In the genomic region with DNA sequence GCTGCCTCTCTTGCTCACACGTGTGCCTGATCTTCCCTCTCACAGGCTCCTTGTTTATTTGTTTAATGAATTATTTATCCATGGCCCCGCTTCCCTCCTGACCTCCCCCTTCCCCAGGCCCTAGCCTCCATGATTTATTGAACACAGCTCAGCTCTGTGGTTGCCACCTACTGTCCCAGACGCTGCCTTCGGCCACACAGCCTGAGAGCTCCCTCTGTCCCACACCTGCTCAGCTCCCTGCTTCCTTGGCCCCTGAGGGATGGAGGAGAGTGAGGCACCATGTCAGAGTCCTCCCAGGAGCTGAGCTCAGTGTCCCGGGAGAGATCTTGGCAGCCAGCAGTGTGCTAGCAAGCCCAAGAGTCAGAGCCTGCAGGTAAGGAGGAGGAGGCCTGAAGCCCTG, we compare ENCODE assay signal across 1 cellular context.
TF ChIP-seq lines count a peak whose summit lies in the region.

No MANE protein-coding gene starts in this region.

TF ChIP-seq in GM23338, 12 proteins besides CTCF, POLR2A, EP300 and RAD21 (continued from another document):
- TF ChIP-seq, protein P1, sequence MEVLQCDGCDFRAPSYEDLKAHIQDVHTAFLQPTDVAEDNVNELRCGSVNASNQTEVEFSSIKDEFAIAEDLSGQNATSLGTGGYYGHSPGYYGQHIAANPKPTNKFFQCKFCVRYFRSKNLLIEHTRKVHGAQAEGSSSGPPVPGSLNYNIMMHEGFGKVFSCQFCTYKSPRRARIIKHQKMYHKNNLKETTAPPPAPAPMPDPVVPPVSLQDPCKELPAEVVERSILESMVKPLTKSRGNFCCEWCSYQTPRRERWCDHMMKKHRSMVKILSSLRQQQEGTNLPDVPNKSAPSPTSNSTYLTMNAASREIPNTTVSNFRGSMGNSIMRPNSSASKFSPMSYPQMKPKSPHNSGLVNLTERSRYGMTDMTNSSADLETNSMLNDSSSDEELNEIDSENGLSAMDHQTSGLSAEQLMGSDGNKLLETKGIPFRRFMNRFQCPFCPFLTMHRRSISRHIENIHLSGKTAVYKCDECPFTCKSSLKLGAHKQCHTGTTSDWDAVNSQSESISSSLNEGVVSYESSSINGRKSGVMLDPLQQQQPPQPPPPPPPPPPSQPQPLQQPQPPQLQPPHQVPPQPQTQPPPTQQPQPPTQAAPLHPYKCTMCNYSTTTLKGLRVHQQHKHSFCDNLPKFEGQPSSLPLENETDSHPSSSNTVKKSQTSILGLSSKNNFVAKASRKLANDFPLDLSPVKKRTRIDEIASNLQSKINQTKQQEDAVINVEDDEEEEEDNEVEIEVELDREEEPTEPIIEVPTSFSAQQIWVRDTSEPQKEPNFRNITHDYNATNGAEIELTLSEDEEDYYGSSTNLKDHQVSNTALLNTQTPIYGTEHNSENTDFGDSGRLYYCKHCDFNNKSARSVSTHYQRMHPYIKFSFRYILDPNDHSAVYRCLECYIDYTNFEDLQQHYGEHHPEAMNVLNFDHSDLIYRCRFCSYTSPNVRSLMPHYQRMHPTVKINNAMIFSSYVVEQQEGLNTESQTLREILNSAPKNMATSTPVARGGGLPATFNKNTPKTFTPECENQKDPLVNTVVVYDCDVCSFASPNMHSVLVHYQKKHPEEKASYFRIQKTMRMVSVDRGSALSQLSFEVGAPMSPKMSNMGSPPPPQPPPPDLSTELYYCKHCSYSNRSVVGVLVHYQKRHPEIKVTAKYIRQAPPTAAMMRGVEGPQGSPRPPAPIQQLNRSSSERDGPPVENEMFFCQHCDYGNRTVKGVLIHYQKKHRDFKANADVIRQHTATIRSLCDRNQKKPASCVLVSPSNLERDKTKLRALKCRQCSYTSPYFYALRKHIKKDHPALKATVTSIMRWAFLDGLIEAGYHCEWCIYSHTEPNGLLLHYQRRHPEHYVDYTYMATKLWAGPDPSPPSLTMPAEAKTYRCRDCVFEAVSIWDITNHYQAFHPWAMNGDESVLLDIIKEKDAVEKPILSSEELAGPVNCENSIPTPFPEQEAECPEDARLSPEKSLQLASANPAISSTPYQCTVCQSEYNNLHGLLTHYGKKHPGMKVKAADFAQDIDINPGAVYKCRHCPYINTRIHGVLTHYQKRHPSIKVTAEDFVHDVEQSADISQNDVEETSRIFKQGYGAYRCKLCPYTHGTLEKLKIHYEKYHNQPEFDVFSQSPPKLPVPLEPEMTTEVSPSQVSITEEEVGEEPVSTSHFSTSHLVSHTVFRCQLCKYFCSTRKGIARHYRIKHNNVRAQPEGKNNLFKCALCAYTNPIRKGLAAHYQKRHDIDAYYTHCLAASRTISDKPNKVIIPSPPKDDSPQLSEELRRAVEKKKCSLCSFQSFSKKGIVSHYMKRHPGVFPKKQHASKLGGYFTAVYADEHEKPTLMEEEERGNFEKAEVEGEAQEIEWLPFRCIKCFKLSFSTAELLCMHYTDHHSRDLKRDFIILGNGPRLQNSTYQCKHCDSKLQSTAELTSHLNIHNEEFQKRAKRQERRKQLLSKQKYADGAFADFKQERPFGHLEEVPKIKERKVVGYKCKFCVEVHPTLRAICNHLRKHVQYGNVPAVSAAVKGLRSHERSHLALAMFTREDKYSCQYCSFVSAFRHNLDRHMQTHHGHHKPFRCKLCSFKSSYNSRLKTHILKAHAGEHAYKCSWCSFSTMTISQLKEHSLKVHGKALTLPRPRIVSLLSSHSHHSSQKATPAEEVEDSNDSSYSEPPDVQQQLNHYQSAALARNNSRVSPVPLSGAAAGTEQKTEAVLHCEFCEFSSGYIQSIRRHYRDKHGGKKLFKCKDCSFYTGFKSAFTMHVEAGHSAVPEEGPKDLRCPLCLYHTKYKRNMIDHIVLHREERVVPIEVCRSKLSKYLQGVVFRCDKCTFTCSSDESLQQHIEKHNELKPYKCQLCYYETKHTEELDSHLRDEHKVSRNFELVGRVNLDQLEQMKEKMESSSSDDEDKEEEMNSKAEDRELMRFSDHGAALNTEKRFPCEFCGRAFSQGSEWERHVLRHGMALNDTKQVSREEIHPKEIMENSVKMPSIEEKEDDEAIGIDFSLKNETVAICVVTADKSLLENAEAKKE (CRISPR knock-in tag; IDR thresholded peaks at IDR 0.05): no peak
- no peak for TF ChIP-seq POLR2AphosphoS5 (IDR thresholded peaks at IDR 0.05; ENCODE audit: low read depth)
- TF ChIP-seq NANOG (IDR thresholded peaks at IDR 0.05; ENCODE audit: borderline replicate concordance): no peak
